In the genomic region with DNA sequence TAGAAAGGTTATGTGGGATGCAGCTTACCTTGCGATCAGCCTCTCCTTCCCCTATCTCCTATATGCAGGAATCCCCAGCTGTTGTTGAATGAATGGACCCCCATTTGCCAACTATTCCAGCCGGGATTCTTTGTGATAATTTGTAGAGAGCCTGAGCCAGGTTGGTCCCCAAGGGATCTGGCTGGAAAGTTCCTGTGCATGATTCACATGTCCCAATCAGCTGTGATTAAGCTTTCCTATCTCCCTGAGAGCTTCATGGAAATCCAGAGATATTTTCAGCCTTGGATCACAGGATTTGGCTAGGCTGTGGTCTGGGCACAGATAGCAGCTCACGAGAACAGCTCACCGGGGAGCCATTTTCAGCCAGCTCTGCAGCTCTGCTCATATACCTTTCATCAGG, we compare ENCODE assay signal across 10 cellular contexts.
DNase-seq lines count a peak whose midpoint lies in the region; ATAC-seq and TF ChIP-seq lines count a peak whose summit lies in the region.
"Had no signal": no experiment of that assay in that cellular context is flagged by ENCODE, and none has a peak within 500 bp of the region (broad histone marks: within the 10 kb centered on the region; RNA-seq: fewer than 3 reads in every experiment).

No MANE protein-coding gene starts in this region.

- H3K27ac Mint-ChIP-seq in Calu3 (ENCODE audit: unreplicated experiment): no peak overlapping the region
- H3K27ac Mint-ChIP-seq in Caco-2 (ENCODE audit: unreplicated experiment): no peak overlapping the region

- H3K36me3 Mint-ChIP-seq in Calu3 (ENCODE audit: insufficient read depth, unreplicated experiment): no peaks in the 10 kb centered on the region
- H3K36me3 Mint-ChIP-seq in Caco-2 (ENCODE audit: insufficient read depth, unreplicated experiment): no peaks in the 10 kb centered on the region

- H3K4me3 ChIP-seq in cardiac fibroblast (replicated peaks in 1 of 2; ENCODE audit: low read depth in 2 of 2, low read length in 2 of 2) (no peak overlapping the region), subcutaneous abdominal adipose tissue (ENCODE audit: low read depth in 1 of 5, low read length in 5 of 5) (no peak overlapping the region), Caco-2 (ENCODE audit: low read depth, low read length) (no peak overlapping the region)

- CTCF ChIA-PET in Calu3 (lab: Charles Lee) (no interaction called here), Caco-2 (lab: Charles Lee) (no interaction called here)

- POLR2A ChIA-PET in Caco-2 (lab: Charles Lee): no interaction called here

- peak; percentile 31 for DNase-seq in HK-2 (ENCODE audit: unreplicated experiment)
- DNase-seq in cardiac fibroblast (ENCODE audit: low read depth in 2 of 2): peak; percentile 94 to 97
- peak; percentile 87 for DNase-seq in iris pigment epithelial cell (ENCODE audit: low read depth)
- no peak for DNase-seq in Calu3
- no peak for DNase-seq in Caco-2
- DNase-seq in NCI-H2107 treated with DMSO at 0.1 percent for 48 hours (lab: John Stamatoyannopoulos, UW; ENCODE audit: unreplicated experiment): no peak
- DNase-seq: activated CD8-positive, alpha-beta memory T cell treated with anti-CD3 and anti-CD28 coated beads for 24 hours; stimulated activated naive CD4-positive, alpha-beta T cell had no signal

- H3K27me3 Mint-ChIP-seq in Calu3 (ENCODE audit: unreplicated experiment): peaks cover 28% of the 10 kb centered on the region
- H3K27me3 Mint-ChIP-seq in Caco-2 (ENCODE audit: insufficient read depth, unreplicated experiment): no peaks in the 10 kb centered on the region

- BruUV-seq in Calu3 (replicated peaks; lab: Mats Ljungman, UMichigan): no TSS peak
- BruUV-seq in Caco-2 (replicated peaks; lab: Mats Ljungman, UMichigan): no TSS peak

- H3K9me3 ChIP-seq in subcutaneous abdominal adipose tissue (ENCODE audit: control insufficient read depth in 5 of 5, low read length in 5 of 5) (peaks cover 0 to 3% (median 0%) of the 10 kb centered on the region in 5 donors), Caco-2 (no peaks in the 10 kb centered on the region)

- no peak overlapping the region for H3K4me3 Mint-ChIP-seq in Calu3 (ENCODE audit: low read depth, unreplicated experiment)
- H3K4me3 Mint-ChIP-seq in Caco-2 (ENCODE audit: unreplicated experiment): no peak overlapping the region

- H3K4me1 Mint-ChIP-seq in Calu3 (ENCODE audit: low read depth, unreplicated experiment) (peaks cover 18% of the 10 kb centered on the region), Caco-2 (ENCODE audit: low read depth, unreplicated experiment) (peaks cover 9% of the 10 kb centered on the region)

- intact Hi-C loops in Calu3 (cut with micrococcal nuclease; ENCODE audit: unreplicated experiment) (no loop called here), Caco-2 (cut with micrococcal nuclease; ENCODE audit: unreplicated experiment) (no loop called here)

- H3K9me3 Mint-ChIP-seq in Calu3 (ENCODE audit: low read depth, unreplicated experiment) (peaks cover 11% of the 10 kb centered on the region), Caco-2 (ENCODE audit: unreplicated experiment) (no peaks in the 10 kb centered on the region)

- no peak for ATAC-seq in GM18519 (IDR thresholded peaks at IDR 0.05; ENCODE audit: low FRiP score, unreplicated experiment)

- peak overlapping the region; percentile 6 for H3K27ac ChIP-seq in subcutaneous abdominal adipose tissue (ENCODE audit: low read depth, low read length)

- H3K9ac ChIP-seq in subcutaneous abdominal adipose tissue (ENCODE audit: low read length in 5 of 5): no peak overlapping the region

- H3K27me3 ChIP-seq in subcutaneous abdominal adipose tissue (ENCODE audit: control insufficient read depth in 5 of 5, insufficient read depth in 4 of 5, low read length in 5 of 5) (peaks cover 0 to 2% (median 0%) of the 10 kb centered on the region in 5 donors), Caco-2 (replicated peaks; ENCODE audit: control insufficient read depth, insufficient read depth, low read length) (no peaks in the 10 kb centered on the region)

- H3K4me1 ChIP-seq in subcutaneous abdominal adipose tissue (ENCODE audit: control insufficient read depth in 5 of 5, insufficient read depth in 5 of 5, low read length in 5 of 5): peaks cover 4 to 21% (median 15%) of the 10 kb centered on the region in 5 donors
- H3K4me1 ChIP-seq in Caco-2: peaks cover 10% of the 10 kb centered on the region; the same call in 1 of the 2 replicates

- TF ChIP-seq CTCF in cardiac fibroblast (IDR thresholded peaks at IDR 0.05; ENCODE audit: low read depth, low read length) (no peak), Calu3 (IDR thresholded peaks at IDR 0.05; ENCODE audit: unreplicated experiment) (no peak), Caco-2 (IDR thresholded peaks at IDR 0.05; ENCODE audit: insufficient read depth in 1 of 2, low read depth in 1 of 2, low read length in 1 of 2, severe bottlenecking in 1 of 2, unreplicated experiment in 1 of 2) (no peak)

- H3K36me3 ChIP-seq in subcutaneous abdominal adipose tissue (ENCODE audit: control insufficient read depth in 5 of 5, insufficient read depth in 5 of 5, low read length in 5 of 5): no peaks in the 10 kb centered on the region
- no peaks in the 10 kb centered on the region for H3K36me3 ChIP-seq in Caco-2 (ENCODE audit: control insufficient read depth, insufficient read depth, low read length)

Comparison
In these comparisons a context has a peak if more than half of its experiments do, and no peak if none do; other contexts are left out.
1. DNase-seq: peak in HK-2 (single experiment), cardiac fibroblast (2 of 2) and iris pigment epithelial cell (single experiment); none in Calu3 (single experiment), Caco-2 (0 of 2) and NCI-H2107 treated with DMSO at 0.1 percent for 48 hours (single experiment).